In the genomic region with DNA sequence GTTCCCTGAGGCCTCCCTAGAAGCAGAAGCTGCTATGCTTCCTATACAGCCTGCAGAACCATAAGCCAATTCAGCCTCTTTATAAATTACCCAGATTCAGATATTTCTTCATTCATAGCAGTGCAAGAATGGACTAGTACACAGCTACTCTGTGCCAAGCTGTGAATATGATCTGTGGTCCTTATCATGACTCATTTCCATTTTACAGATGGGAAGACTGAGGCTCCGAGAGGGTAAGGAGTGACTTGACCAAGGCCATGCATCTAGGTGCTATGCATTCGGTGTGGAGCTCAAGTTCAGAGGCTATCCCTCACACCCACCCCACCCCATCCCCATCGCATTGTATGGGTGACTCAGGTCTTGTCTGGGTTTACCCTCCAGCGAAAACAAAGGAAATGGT, we compare ENCODE assay signal across 36 cellular contexts. TPM values are rescaled to one million over a fixed set of nuclear protein-coding genes. Genes with fewer than 3 reads are reported as not detected.
"Had no signal": no experiment of that assay in that cellular context is flagged by ENCODE, and none has a peak within 500 bp of the region (broad histone marks: within the 10 kb centered on the region; RNA-seq: fewer than 3 reads in every experiment).

No MANE protein-coding gene starts in this region.

- H3K36me3 ChIP-seq: MG63 had no signal

- H3K4me3 ChIP-seq: MG63 had no signal

- DNase-seq: Karpas-422, Kasumi-1, MG63, MM.1S, MV-4-11, NCI-H1048, NCI-H1092, NCI-H1092 treated with DMSO at 0.1 percent for 48 hours, NCI-H1105, NCI-H1105 treated with DMSO at 0.1 percent for 48 hours, NCI-H1417, NCI-H1417 treated with DMSO at 0.1 percent for 48 hours, NCI-H1436, NCI-H1436 treated with DMSO at 0.1 percent for 48 hours, NCI-H146, NCI-H1694, NCI-H1694 treated with DMSO at 0.1 percent for 48 hours, NCI-H187, NCI-H187 treated with DMSO at 0.1 percent for 48 hours, NCI-H1930, NCI-H2029, NCI-H2029 treated with DMSO at 0.1 percent for 48 hours, NCI-H2081, NCI-H2081 treated with DMSO at 0.1 percent for 48 hours, NCI-H2107, NCI-H2171, NCI-H2171 treated with DMSO at 0.1 percent for 48 hours, NCI-H2227 treated with DMSO at 0.1 percent for 48 hours, NCI-H226, NCI-H345, NCI-H446, NCI-H446 treated with DMSO at 0.1 percent for 48 hours, NCI-H510A, NCI-H510A treated with DMSO at 0.1 percent for 48 hours, NCI-H524 had no signal

- H3K9me3 ChIP-seq: MG63 had no signal

RNA-seq across cellular contexts. Expression of a gene that starts 52.3 kb away (rescaled TPM):
- total RNA-seq: LHCN-M2 had no signal
